10 cellular contexts compared by ENCODE assay signal in the genomic region with DNA sequence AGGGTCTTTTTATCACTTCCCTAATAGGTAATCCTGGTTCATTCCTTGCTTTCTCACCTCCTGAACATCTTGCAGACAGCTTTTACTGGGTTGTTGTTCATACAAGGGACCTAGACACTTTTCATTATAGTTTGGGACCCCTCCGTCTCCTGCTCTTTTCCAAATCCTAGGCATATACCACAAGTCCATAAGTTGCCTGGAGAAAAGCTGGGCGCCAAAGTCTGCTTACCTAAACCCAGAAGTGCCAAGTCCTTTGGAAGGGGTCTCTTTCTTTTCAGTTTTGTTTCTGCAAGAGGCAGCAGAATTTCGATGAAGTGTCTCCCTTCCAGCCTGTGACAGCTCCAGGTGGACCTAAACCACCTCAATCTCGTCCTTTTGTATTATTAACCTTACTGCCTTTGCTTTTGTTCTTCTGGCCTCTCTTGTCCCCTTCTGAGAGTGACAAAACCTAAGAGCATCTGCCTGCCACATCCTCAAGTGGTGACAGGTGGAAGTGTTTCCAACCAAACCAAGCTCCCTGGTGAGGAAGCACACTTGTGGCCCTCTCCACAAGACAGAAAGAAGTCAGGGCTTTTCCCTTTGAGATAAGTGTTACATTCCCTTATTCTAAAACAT. TPM values are rescaled to one million over a fixed set of nuclear protein-coding genes. Genes with fewer than 3 reads are reported as not detected.
A peak's percentile ranks its signal among the peaks of the same experiment; 100 is the strongest.
DNase-seq lines count a peak whose midpoint lies in the region; TF ChIP-seq lines count a peak whose summit lies in the region.
"Had no signal": no experiment of that assay in that cellular context is flagged by ENCODE, and none has a peak within 500 bp of the region (broad histone marks: within the 10 kb centered on the region; RNA-seq: fewer than 3 reads in every experiment).

No MANE protein-coding gene starts in this region.

- H3K9me3 ChIP-seq in WERI-Rb-1 (ENCODE audit: severe bottlenecking), result no peaks in the 10 kb centered on the region
- no peaks in the 10 kb centered on the region for H3K9me3 ChIP-seq in neural progenitor cell (ENCODE audit: low read depth)
- H3K9me3 ChIP-seq: thoracic aorta had no signal

- H3K9ac ChIP-seq in neural progenitor cell, result no peak overlapping the region

- no peak overlapping the region for H3K27ac Mint-ChIP-seq in activated CD4-positive, alpha-beta T cell treated with anti-CD3 and anti-CD28 coated beads, Interleukin-2, amount 10 ng/mL, durations not matched to agents 7 days and 5 days
- H3K27ac Mint-ChIP-seq in neural progenitor cell, result no peak overlapping the region
- H3K27ac Mint-ChIP-seq: activated naive CD4-positive, alpha-beta T cell treated with anti-CD3 and anti-CD28 coated beads, Interleukin-2, amount 50 U/mL, for 24 hours had no signal

- DNase-seq in activated CD4-positive, alpha-beta T cell treated with anti-CD3 and anti-CD28 coated beads, Interleukin-2, amount 10 ng/mL, durations not matched to agents 7 days and 5 days, result peak; percentile 52
- DNase-seq in activated CD4-positive, alpha-beta T cell treated with anti-CD3 and anti-CD28 coated beads for 1 hour, result no peak
- peak; percentile 58 for DNase-seq in NAMALWA (ENCODE audit: low spot score)
- DNase-seq in WERI-Rb-1, result peak; percentile 35
- DNase-seq in neural progenitor cell (ENCODE audit: low spot score), result peak; percentile 42
- no peak for DNase-seq in foreskin fibroblast
- no peak for DNase-seq in activated CD8-positive, alpha-beta memory T cell treated with anti-CD3 and anti-CD28 coated beads, Interleukin-2, amount 50 U/mL, for 48 hours
- no peak for DNase-seq in stimulated activated CD4-positive, alpha-beta T cell treated with anti-CD3 and anti-CD28 coated beads, Interleukin-1b, Interleukin-23, amount 100 ng/mL, for 48 hours

- H3K27ac ChIP-seq in WERI-Rb-1 (no peak overlapping the region), neural progenitor cell (no peak overlapping the region)
- H3K27ac ChIP-seq: thoracic aorta had no signal

- no peak overlapping the region for H3K4me2 ChIP-seq in neural progenitor cell

- H3K79me2 ChIP-seq in neural progenitor cell (ENCODE audit: low read depth), result no peaks in the 10 kb centered on the region

- peaks cover 20% of the 10 kb centered on the region for H3F3A ChIP-seq in neural progenitor cell (ENCODE audit: low read depth)

- H2AFZ ChIP-seq in neural progenitor cell (replicated peaks), result no peak overlapping the region

- H3K4me1 ChIP-seq in neural progenitor cell, result peaks cover 5% of the 10 kb centered on the region

- H3K4me1 Mint-ChIP-seq in activated CD4-positive, alpha-beta T cell treated with anti-CD3 and anti-CD28 coated beads, Interleukin-2, amount 10 ng/mL, durations not matched to agents 7 days and 5 days, result peaks cover 6% of the 10 kb centered on the region
- H3K4me1 Mint-ChIP-seq in neural progenitor cell, result peaks cover 7% of the 10 kb centered on the region
- H3K4me1 Mint-ChIP-seq: activated naive CD4-positive, alpha-beta T cell treated with anti-CD3 and anti-CD28 coated beads, Interleukin-2, amount 50 U/mL, for 24 hours had no signal

- H4K20me1 ChIP-seq in neural progenitor cell (ENCODE audit: low read depth), result no peaks in the 10 kb centered on the region

- TF ChIP-seq CTCF in WERI-Rb-1 (IDR thresholded peaks at IDR 0.05; ENCODE audit: low read depth, low read length), result peak; percentile 30; the same call in 1 of the 2 replicates
- TF ChIP-seq CTCF in neural progenitor cell (IDR thresholded peaks at IDR 0.05), result peak; percentile 32
- TF ChIP-seq CTCF in foreskin fibroblast (IDR thresholded peaks at IDR 0.05; ENCODE audit: low read depth, low read length), result no peak

- H3K4me3 Mint-ChIP-seq in activated CD4-positive, alpha-beta T cell treated with anti-CD3 and anti-CD28 coated beads, Interleukin-2, amount 10 ng/mL, durations not matched to agents 7 days and 5 days, result no peak overlapping the region
- no peak overlapping the region for H3K4me3 Mint-ChIP-seq in neural progenitor cell
- H3K4me3 Mint-ChIP-seq: activated naive CD4-positive, alpha-beta T cell treated with anti-CD3 and anti-CD28 coated beads, Interleukin-2, amount 50 U/mL, for 24 hours had no signal

- no peaks in the 10 kb centered on the region for H3K36me3 ChIP-seq in WERI-Rb-1
- no peaks in the 10 kb centered on the region for H3K36me3 ChIP-seq in neural progenitor cell
- H3K36me3 ChIP-seq: thoracic aorta had no signal

- H3K36me3 Mint-ChIP-seq in activated CD4-positive, alpha-beta T cell treated with anti-CD3 and anti-CD28 coated beads, Interleukin-2, amount 10 ng/mL, durations not matched to agents 7 days and 5 days (ENCODE audit: low read depth), result no peaks in the 10 kb centered on the region
- no peaks in the 10 kb centered on the region for H3K36me3 Mint-ChIP-seq in neural progenitor cell
- H3K36me3 Mint-ChIP-seq: activated naive CD4-positive, alpha-beta T cell treated with anti-CD3 and anti-CD28 coated beads, Interleukin-2, amount 50 U/mL, for 24 hours had no signal

- H3K9me3 Mint-ChIP-seq in activated CD4-positive, alpha-beta T cell treated with anti-CD3 and anti-CD28 coated beads, Interleukin-2, amount 10 ng/mL, durations not matched to agents 7 days and 5 days, result no peaks in the 10 kb centered on the region
- H3K9me3 Mint-ChIP-seq in neural progenitor cell, result no peaks in the 10 kb centered on the region
- H3K9me3 Mint-ChIP-seq: activated naive CD4-positive, alpha-beta T cell treated with anti-CD3 and anti-CD28 coated beads, Interleukin-2, amount 50 U/mL, for 24 hours had no signal

- no peaks in the 10 kb centered on the region for H3K27me3 Mint-ChIP-seq in activated CD4-positive, alpha-beta T cell treated with anti-CD3 and anti-CD28 coated beads, Interleukin-2, amount 10 ng/mL, durations not matched to agents 7 days and 5 days
- H3K27me3 Mint-ChIP-seq in neural progenitor cell (ENCODE audit: insufficient read depth, low read depth), result peaks cover 8% of the 10 kb centered on the region
- H3K27me3 Mint-ChIP-seq: activated naive CD4-positive, alpha-beta T cell treated with anti-CD3 and anti-CD28 coated beads, Interleukin-2, amount 50 U/mL, for 24 hours had no signal

- CTCF ChIA-PET in activated CD4-positive, alpha-beta T cell treated with anti-CD3 and anti-CD28 coated beads, Interleukin-2, amount 10 ng/mL, durations not matched to agents 7 days and 5 days (lab: Charles Lee), result interaction anchor here (0.7 kb wide), 2 partner anchors 21 to 378 kb away, joined by 3 read pairs; no protein-coding TSS in a partner anchor

- no peaks in the 10 kb centered on the region for H3K27me3 ChIP-seq in WERI-Rb-1 (ENCODE audit: insufficient read depth, low read depth, severe bottlenecking)
- no peaks in the 10 kb centered on the region for H3K27me3 ChIP-seq in neural progenitor cell

- POLR2A ChIA-PET in activated CD4-positive, alpha-beta T cell treated with anti-CD3 and anti-CD28 coated beads, Interleukin-2, amount 10 ng/mL, durations not matched to agents 7 days and 5 days (lab: Charles Lee), result interaction anchor here (0.6 kb wide), 1 partner anchor 11 kb away, joined by 3 read pairs; no protein-coding TSS in a partner anchor

- no peak overlapping the region for H3K4me3 ChIP-seq in WERI-Rb-1 (ENCODE audit: low read depth, low read length)
- H3K4me3 ChIP-seq in neural progenitor cell, result no peak overlapping the region
- no peak overlapping the region for H3K4me3 ChIP-seq in foreskin fibroblast (ENCODE audit: low read depth in 1 of 2, low read length in 2 of 2)
- H3K4me3 ChIP-seq: thoracic aorta had no signal

RNA-seq across cellular contexts. Expression of gene P2RY6, which starts 19.5 kb away (rescaled TPM):
- not detected for total RNA-seq in activated CD4-positive, alpha-beta T cell treated with anti-CD3 and anti-CD28 coated beads, Interleukin-2, amount 10 ng/mL, durations not matched to agents 7 days and 5 days
- total RNA-seq in neural progenitor cell (ENCODE audit: low replicate concordance), result 0.25 TPM in 1 of 2 replicates, not detected in the other

RNA-seq across cellular contexts. Expression of gene P2RY2, which starts 34.6 kb away (rescaled TPM):
- not detected for total RNA-seq in activated CD4-positive, alpha-beta T cell treated with anti-CD3 and anti-CD28 coated beads, Interleukin-2, amount 10 ng/mL, durations not matched to agents 7 days and 5 days
- total RNA-seq in neural progenitor cell (ENCODE audit: low replicate concordance), result 0.45 and 0.84 TPM in 2 replicates

RNA-seq across cellular contexts. Expression of gene ARHGEF17, which starts 55.4 kb away (rescaled TPM):
- not detected for total RNA-seq in activated CD4-positive, alpha-beta T cell treated with anti-CD3 and anti-CD28 coated beads, Interleukin-2, amount 10 ng/mL, durations not matched to agents 7 days and 5 days
- total RNA-seq in neural progenitor cell (ENCODE audit: low replicate concordance), result 19.9 and 41.8 TPM in 2 replicates

Comparison
In these comparisons a context has a peak if more than half of its experiments do, and no peak if none do; other contexts are left out.
1. DNase-seq: peak in activated CD4-positive, alpha-beta T cell treated with anti-CD3 and anti-CD28 coated beads, Interleukin-2, amount 10 ng/mL, durations not matched to agents 7 days and 5 days (single experiment), NAMALWA (single experiment), WERI-Rb-1 (single experiment) and neural progenitor cell (single experiment); none in activated CD4-positive, alpha-beta T cell treated with anti-CD3 and anti-CD28 coated beads for 1 hour (single experiment), foreskin fibroblast (0 of 2), activated CD8-positive, alpha-beta memory T cell treated with anti-CD3 and anti-CD28 coated beads, Interleukin-2, amount 50 U/mL, for 48 hours (single experiment) and stimulated activated CD4-positive, alpha-beta T cell treated with anti-CD3 and anti-CD28 coated beads, Interleukin-1b, Interleukin-23, amount 100 ng/mL, for 48 hours (single experiment).
2. RNA of gene ARHGEF17, which starts 55.4 kb away (total RNA-seq): 19.9 to 41.8 TPM in neural progenitor cell; not detected in activated CD4-positive, alpha-beta T cell treated with anti-CD3 and anti-CD28 coated beads, Interleukin-2, amount 10 ng/mL, durations not matched to agents 7 days and 5 days; every median in the first group is over 10 times any median in the second.